1 cellular context compared by ENCODE assay signal in the genomic region with DNA sequence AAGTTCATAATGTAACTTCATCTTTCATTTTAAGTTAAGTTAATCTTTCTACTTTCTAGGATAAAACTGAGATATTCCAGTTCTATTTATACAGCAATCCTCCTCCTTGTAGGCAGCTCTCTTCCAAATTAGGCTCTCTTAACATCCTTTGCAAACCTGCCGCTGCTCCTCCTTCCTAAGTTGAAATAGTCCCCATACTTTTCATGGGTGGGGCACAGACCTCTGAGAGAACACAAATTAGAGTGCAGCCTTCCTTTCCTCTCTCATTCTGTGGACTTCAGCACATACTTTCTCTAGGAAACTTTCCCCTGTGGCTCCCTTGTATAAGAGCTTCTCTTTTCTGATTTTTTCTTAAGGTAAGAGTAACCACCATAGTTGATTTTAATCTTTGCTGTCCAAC.
TF ChIP-seq lines count a peak whose summit lies in the region.

No MANE protein-coding gene starts in this region.

TF ChIP-seq in GM23338, 12 proteins besides CTCF, POLR2A, EP300 and RAD21:
- TF ChIP-seq, protein P1, sequence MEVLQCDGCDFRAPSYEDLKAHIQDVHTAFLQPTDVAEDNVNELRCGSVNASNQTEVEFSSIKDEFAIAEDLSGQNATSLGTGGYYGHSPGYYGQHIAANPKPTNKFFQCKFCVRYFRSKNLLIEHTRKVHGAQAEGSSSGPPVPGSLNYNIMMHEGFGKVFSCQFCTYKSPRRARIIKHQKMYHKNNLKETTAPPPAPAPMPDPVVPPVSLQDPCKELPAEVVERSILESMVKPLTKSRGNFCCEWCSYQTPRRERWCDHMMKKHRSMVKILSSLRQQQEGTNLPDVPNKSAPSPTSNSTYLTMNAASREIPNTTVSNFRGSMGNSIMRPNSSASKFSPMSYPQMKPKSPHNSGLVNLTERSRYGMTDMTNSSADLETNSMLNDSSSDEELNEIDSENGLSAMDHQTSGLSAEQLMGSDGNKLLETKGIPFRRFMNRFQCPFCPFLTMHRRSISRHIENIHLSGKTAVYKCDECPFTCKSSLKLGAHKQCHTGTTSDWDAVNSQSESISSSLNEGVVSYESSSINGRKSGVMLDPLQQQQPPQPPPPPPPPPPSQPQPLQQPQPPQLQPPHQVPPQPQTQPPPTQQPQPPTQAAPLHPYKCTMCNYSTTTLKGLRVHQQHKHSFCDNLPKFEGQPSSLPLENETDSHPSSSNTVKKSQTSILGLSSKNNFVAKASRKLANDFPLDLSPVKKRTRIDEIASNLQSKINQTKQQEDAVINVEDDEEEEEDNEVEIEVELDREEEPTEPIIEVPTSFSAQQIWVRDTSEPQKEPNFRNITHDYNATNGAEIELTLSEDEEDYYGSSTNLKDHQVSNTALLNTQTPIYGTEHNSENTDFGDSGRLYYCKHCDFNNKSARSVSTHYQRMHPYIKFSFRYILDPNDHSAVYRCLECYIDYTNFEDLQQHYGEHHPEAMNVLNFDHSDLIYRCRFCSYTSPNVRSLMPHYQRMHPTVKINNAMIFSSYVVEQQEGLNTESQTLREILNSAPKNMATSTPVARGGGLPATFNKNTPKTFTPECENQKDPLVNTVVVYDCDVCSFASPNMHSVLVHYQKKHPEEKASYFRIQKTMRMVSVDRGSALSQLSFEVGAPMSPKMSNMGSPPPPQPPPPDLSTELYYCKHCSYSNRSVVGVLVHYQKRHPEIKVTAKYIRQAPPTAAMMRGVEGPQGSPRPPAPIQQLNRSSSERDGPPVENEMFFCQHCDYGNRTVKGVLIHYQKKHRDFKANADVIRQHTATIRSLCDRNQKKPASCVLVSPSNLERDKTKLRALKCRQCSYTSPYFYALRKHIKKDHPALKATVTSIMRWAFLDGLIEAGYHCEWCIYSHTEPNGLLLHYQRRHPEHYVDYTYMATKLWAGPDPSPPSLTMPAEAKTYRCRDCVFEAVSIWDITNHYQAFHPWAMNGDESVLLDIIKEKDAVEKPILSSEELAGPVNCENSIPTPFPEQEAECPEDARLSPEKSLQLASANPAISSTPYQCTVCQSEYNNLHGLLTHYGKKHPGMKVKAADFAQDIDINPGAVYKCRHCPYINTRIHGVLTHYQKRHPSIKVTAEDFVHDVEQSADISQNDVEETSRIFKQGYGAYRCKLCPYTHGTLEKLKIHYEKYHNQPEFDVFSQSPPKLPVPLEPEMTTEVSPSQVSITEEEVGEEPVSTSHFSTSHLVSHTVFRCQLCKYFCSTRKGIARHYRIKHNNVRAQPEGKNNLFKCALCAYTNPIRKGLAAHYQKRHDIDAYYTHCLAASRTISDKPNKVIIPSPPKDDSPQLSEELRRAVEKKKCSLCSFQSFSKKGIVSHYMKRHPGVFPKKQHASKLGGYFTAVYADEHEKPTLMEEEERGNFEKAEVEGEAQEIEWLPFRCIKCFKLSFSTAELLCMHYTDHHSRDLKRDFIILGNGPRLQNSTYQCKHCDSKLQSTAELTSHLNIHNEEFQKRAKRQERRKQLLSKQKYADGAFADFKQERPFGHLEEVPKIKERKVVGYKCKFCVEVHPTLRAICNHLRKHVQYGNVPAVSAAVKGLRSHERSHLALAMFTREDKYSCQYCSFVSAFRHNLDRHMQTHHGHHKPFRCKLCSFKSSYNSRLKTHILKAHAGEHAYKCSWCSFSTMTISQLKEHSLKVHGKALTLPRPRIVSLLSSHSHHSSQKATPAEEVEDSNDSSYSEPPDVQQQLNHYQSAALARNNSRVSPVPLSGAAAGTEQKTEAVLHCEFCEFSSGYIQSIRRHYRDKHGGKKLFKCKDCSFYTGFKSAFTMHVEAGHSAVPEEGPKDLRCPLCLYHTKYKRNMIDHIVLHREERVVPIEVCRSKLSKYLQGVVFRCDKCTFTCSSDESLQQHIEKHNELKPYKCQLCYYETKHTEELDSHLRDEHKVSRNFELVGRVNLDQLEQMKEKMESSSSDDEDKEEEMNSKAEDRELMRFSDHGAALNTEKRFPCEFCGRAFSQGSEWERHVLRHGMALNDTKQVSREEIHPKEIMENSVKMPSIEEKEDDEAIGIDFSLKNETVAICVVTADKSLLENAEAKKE (CRISPR knock-in tag; IDR thresholded peaks at IDR 0.05): no peak
- no peak for TF ChIP-seq JUNB (IDR thresholded peaks at IDR 0.05; ENCODE audit: unreplicated experiment)
- no peak for TF ChIP-seq EZH2 (IDR thresholded peaks at IDR 0.05; ENCODE audit: low read depth, unreplicated experiment)
- TF ChIP-seq, protein P2, sequence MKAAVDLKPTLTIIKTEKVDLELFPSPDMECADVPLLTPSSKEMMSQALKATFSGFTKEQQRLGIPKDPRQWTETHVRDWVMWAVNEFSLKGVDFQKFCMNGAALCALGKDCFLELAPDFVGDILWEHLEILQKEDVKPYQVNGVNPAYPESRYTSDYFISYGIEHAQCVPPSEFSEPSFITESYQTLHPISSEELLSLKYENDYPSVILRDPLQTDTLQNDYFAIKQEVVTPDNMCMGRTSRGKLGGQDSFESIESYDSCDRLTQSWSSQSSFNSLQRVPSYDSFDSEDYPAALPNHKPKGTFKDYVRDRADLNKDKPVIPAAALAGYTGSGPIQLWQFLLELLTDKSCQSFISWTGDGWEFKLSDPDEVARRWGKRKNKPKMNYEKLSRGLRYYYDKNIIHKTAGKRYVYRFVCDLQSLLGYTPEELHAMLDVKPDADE (IDR thresholded peaks at IDR 0.05): no peak
- TF ChIP-seq, protein P3, sequence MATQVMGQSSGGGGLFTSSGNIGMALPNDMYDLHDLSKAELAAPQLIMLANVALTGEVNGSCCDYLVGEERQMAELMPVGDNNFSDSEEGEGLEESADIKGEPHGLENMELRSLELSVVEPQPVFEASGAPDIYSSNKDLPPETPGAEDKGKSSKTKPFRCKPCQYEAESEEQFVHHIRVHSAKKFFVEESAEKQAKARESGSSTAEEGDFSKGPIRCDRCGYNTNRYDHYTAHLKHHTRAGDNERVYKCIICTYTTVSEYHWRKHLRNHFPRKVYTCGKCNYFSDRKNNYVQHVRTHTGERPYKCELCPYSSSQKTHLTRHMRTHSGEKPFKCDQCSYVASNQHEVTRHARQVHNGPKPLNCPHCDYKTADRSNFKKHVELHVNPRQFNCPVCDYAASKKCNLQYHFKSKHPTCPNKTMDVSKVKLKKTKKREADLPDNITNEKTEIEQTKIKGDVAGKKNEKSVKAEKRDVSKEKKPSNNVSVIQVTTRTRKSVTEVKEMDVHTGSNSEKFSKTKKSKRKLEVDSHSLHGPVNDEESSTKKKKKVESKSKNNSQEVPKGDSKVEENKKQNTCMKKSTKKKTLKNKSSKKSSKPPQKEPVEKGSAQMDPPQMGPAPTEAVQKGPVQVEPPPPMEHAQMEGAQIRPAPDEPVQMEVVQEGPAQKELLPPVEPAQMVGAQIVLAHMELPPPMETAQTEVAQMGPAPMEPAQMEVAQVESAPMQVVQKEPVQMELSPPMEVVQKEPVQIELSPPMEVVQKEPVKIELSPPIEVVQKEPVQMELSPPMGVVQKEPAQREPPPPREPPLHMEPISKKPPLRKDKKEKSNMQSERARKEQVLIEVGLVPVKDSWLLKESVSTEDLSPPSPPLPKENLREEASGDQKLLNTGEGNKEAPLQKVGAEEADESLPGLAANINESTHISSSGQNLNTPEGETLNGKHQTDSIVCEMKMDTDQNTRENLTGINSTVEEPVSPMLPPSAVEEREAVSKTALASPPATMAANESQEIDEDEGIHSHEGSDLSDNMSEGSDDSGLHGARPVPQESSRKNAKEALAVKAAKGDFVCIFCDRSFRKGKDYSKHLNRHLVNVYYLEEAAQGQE (IDR thresholded peaks at IDR 0.05; ENCODE audit: unreplicated experiment): no peak
